Comparison of ENCODE assay signal across 17 cellular contexts in the genomic region with DNA sequence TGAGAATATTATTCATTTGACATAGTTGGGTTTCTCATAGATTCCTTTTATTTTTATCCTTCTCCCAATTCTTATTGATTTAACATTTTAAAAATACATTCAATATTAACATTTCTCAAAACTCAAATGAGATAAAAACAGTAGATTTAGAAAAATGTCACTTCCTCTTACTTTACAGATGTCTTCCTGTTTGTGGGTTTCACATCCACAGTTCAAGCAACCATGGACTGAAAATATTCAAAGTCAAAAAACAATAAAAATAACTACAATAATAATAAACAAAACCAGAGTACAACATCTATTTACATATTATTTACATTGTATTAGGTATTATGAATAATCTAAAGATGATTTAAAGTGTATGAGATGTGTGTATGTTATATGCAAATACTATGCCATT.
DNase-seq lines count a peak whose midpoint lies in the region; ATAC-seq and TF ChIP-seq lines count a peak whose summit lies in the region.
"Had no signal": no experiment of that assay in that cellular context is flagged by ENCODE, and none has a peak within 500 bp of the region (broad histone marks: within the 10 kb centered on the region; RNA-seq: fewer than 3 reads in every experiment).

No MANE protein-coding gene starts in this region.

- H3K79me2 ChIP-seq in SU-DHL-6 (ENCODE audit: insufficient read depth, low read length) = no peaks in the 10 kb centered on the region

- H3K4me3 Mint-ChIP-seq in glutamatergic neuron (ENCODE audit: unreplicated experiment) = no peak overlapping the region
- H3K4me3 Mint-ChIP-seq: activated CD8-positive, alpha-beta T cell treated with anti-CD3 and anti-CD28 coated beads for 36 hours; effector memory CD8-positive, alpha-beta T cell; natural killer cell had no signal

- DNase-seq in mesenteric fat pad (ENCODE audit: low spot score) (no peak), left ventricle myocardium superior (no peak), glutamatergic neuron (no peak)
- DNase-seq: activated CD8-positive, alpha-beta T cell treated with anti-CD3 and anti-CD28 coated beads for 36 hours; activated gamma-delta T cell; body of pancreas; effector memory CD8-positive, alpha-beta T cell; gastrocnemius medialis; natural killer cell; NCI-H510A treated with DMSO at 0.1 percent for 48 hours; Right ventricle myocardium superior had no signal

- H3K36me3 Mint-ChIP-seq in glutamatergic neuron (ENCODE audit: unreplicated experiment) = no peaks in the 10 kb centered on the region
- H3K36me3 Mint-ChIP-seq: natural killer cell had no signal

- no peak overlapping the region for H3K27ac Mint-ChIP-seq in glutamatergic neuron (ENCODE audit: unreplicated experiment)
- H3K27ac Mint-ChIP-seq: activated CD8-positive, alpha-beta T cell treated with anti-CD3 and anti-CD28 coated beads for 36 hours; effector memory CD8-positive, alpha-beta T cell; natural killer cell had no signal

- intact Hi-C loops in left ventricle myocardium superior (cut with micrococcal nuclease) = no loop called here

- H3K4me2 ChIP-seq in SU-DHL-6 (ENCODE audit: low read depth, low read length, poor library complexity, severe bottlenecking) = peak overlapping the region; percentile 37

- no peaks in the 10 kb centered on the region for H3K36me3 ChIP-seq in SU-DHL-6 (ENCODE audit: low read length)
- H3K36me3 ChIP-seq: gastrocnemius medialis had no signal

- H3K4me1 Mint-ChIP-seq in glutamatergic neuron (ENCODE audit: low read depth, unreplicated experiment) = no peaks in the 10 kb centered on the region
- H3K4me1 Mint-ChIP-seq: natural killer cell had no signal

- no peaks in the 10 kb centered on the region for H3K9me3 ChIP-seq in SU-DHL-6 (ENCODE audit: insufficient read depth, low read length)
- H3K9me3 ChIP-seq: body of pancreas, gastrocnemius medialis had no signal

- no peak overlapping the region for H3K9ac ChIP-seq in SU-DHL-6 (ENCODE audit: low read length)

- H3K27me3 ChIP-seq in SU-DHL-6 (ENCODE audit: low read length) = no peaks in the 10 kb centered on the region
- H3K27me3 ChIP-seq: body of pancreas, gastrocnemius medialis had no signal

- no peaks in the 10 kb centered on the region for H3K27me3 Mint-ChIP-seq in glutamatergic neuron (ENCODE audit: unreplicated experiment)
- H3K27me3 Mint-ChIP-seq: activated CD8-positive, alpha-beta T cell treated with anti-CD3 and anti-CD28 coated beads for 36 hours; effector memory CD8-positive, alpha-beta T cell had no signal

- TF ChIP-seq CTCF in SU-DHL-6 (IDR thresholded peaks at IDR 0.05; ENCODE audit: insufficient read depth, low read length, poor library complexity, severe bottlenecking) (no peak), glutamatergic neuron (IDR thresholded peaks at IDR 0.05; ENCODE audit: partially characterized antibody, unreplicated experiment) (no peak)

- H3K9me2 ChIP-seq in SU-DHL-6 (replicated peaks; ENCODE audit: insufficient read depth, low read length) = no peaks in the 10 kb centered on the region

- peak; percentile 59 for ATAC-seq in GM18508 (IDR thresholded peaks at IDR 0.05; ENCODE audit: insufficient read depth, unreplicated experiment)
- peak; percentile 87 for ATAC-seq in GM21528 (IDR thresholded peaks at IDR 0.05; ENCODE audit: low FRiP score, unreplicated experiment)
- ATAC-seq in HG03280 (IDR thresholded peaks at IDR 0.05; ENCODE audit: unreplicated experiment) = peak; percentile 58
- ATAC-seq in left ventricle myocardium superior = no peak
- ATAC-seq in GM19397 (IDR thresholded peaks at IDR 0.05; ENCODE audit: unreplicated experiment) = no peak
- ATAC-seq: activated CD8-positive, alpha-beta T cell treated with anti-CD3 and anti-CD28 coated beads for 36 hours; body of pancreas; effector memory CD8-positive, alpha-beta T cell; gastrocnemius medialis; natural killer cell; sciatic nerve had no signal

- no peaks in the 10 kb centered on the region for H4K20me1 ChIP-seq in SU-DHL-6 (ENCODE audit: low read depth, low read length)

- peaks cover 5% of the 10 kb centered on the region; the same call in 1 of the 2 replicates for H3F3A ChIP-seq in SU-DHL-6 (ENCODE audit: insufficient read depth)

- no peak overlapping the region for H3K4me3 ChIP-seq in SU-DHL-6 (ENCODE audit: insufficient read depth, low read length, poor library complexity, severe bottlenecking)
- H3K4me3 ChIP-seq: body of pancreas, gastrocnemius medialis had no signal

- H3K27ac ChIP-seq in SU-DHL-6 (ENCODE audit: low read depth, low read length) = peak overlapping the region; percentile 37; the same call in 1 of the 2 replicates
- H3K27ac ChIP-seq: body of pancreas, gastrocnemius medialis had no signal

- no peak overlapping the region for H2AFZ ChIP-seq in SU-DHL-6 (ENCODE audit: low read depth, low read length, severe bottlenecking)

- peaks cover 3% of the 10 kb centered on the region for H3K9me3 Mint-ChIP-seq in glutamatergic neuron (ENCODE audit: unreplicated experiment)

Comparison
In these comparisons a context has a peak if more than half of its experiments do, and no peak if none do; other contexts are left out.
1. ATAC-seq: peak in GM18508 (single experiment), GM21528 (single experiment) and HG03280 (single experiment); none in left ventricle myocardium superior (single experiment) and GM19397 (single experiment).